In genomic region chr7:127476618-127477017, GRCh38 we compare ENCODE assay signal across 15 cellular contexts.
A peak's percentile ranks its signal among the peaks of the same experiment; 100 is the strongest.
DNase-seq lines count a peak whose midpoint lies in the region; ATAC-seq and TF ChIP-seq lines count a peak whose summit lies in the region.
"Had no signal": no experiment of that assay in that cellular context is flagged by ENCODE, and none has a peak within 500 bp of the region (broad histone marks: within the 10 kb centered on the region; RNA-seq: fewer than 3 reads in every experiment).

No MANE protein-coding gene starts in this region.

- TF ChIP-seq POLR2A in body of pancreas (IDR thresholded peaks at IDR 0.05): no peak

- peak overlapping the region; percentile 29 for H3K27ac Mint-ChIP-seq in progenitor cell of endocrine pancreas
- H3K27ac Mint-ChIP-seq: CD4-positive, alpha-beta memory T cell had no signal

- no peaks in the 10 kb centered on the region for H3K36me3 Mint-ChIP-seq in progenitor cell of endocrine pancreas (ENCODE audit: insufficient read depth)
- H3K36me3 Mint-ChIP-seq: CD4-positive, alpha-beta memory T cell had no signal

- 48 to 56% methylated on average over 1 of the region's 1 CpG for WGBS in body of pancreas, 2 donors

- no peaks in the 10 kb centered on the region for H3K9me3 ChIP-seq in body of pancreas

- intact Hi-C loops in body of pancreas (cut with DNase I): no loop called here

- no peaks in the 10 kb centered on the region for H3K27me3 ChIP-seq in body of pancreas

- peaks cover 19% of the 10 kb centered on the region for H3K4me1 Mint-ChIP-seq in progenitor cell of endocrine pancreas (ENCODE audit: low read depth)

- peak; percentile 57 for ATAC-seq in body of pancreas

- TF ChIP-seq CTCF in 22Rv1 (IDR thresholded peaks at IDR 0.05) (no peak), body of pancreas (IDR thresholded peaks at IDR 0.05) (no peak), progenitor cell of endocrine pancreas (IDR thresholded peaks at IDR 0.05; ENCODE audit: unreplicated experiment) (no peak)

- H3K4me1 ChIP-seq in body of pancreas: peaks cover 23% of the 10 kb centered on the region

- peaks cover 12% of the 10 kb centered on the region for H3K27me3 Mint-ChIP-seq in progenitor cell of endocrine pancreas

- H3K36me3 ChIP-seq in body of pancreas (replicated peaks in 1 of 2; ENCODE audit: insufficient read depth in 1 of 2, low read depth in 2 of 2): no peaks in the 10 kb centered on the region

- H3K27ac ChIP-seq in 22Rv1 (peak overlapping the region; percentile 26), body of pancreas (peak overlapping the region in 3 of 4 donors; percentile 14 to 46 (median 44))
- H3K27ac ChIP-seq: C4-2B, GM23248 had no signal

- peak; percentile 59 for DNase-seq in DMS53 (lab: John Stamatoyannopoulos, UW)
- DNase-seq in body of pancreas: peak in 1 of 4 donors; percentile 2
- no peak for DNase-seq in progenitor cell of endocrine pancreas (ENCODE audit: low spot score, unreplicated experiment)
- no peak for DNase-seq in T-helper 1 cell
- DNase-seq in activated gamma-delta T cell treated with Interleukin-2 at 50 U/mL for 16 hours: no peak
- DNase-seq in AML-193 (lab: John Stamatoyannopoulos, UW): no peak
- DNase-seq: ACHN; Calu3; CD4-positive, alpha-beta memory T cell; DMS79; GDM1; GM23248; HCEC 1CT had no signal

- no peaks in the 10 kb centered on the region for H3K9me3 Mint-ChIP-seq in progenitor cell of endocrine pancreas (ENCODE audit: low read depth)
- H3K9me3 Mint-ChIP-seq: CD4-positive, alpha-beta memory T cell had no signal

- no peak overlapping the region for H3K4me3 ChIP-seq in body of pancreas
- H3K4me3 ChIP-seq: GM23248 had no signal

- no peak overlapping the region for H3K4me3 Mint-ChIP-seq in progenitor cell of endocrine pancreas (ENCODE audit: low read depth)
- H3K4me3 Mint-ChIP-seq: CD4-positive, alpha-beta memory T cell had no signal
